Comparison of ENCODE assay signal across 12 cellular contexts in the genomic region with DNA sequence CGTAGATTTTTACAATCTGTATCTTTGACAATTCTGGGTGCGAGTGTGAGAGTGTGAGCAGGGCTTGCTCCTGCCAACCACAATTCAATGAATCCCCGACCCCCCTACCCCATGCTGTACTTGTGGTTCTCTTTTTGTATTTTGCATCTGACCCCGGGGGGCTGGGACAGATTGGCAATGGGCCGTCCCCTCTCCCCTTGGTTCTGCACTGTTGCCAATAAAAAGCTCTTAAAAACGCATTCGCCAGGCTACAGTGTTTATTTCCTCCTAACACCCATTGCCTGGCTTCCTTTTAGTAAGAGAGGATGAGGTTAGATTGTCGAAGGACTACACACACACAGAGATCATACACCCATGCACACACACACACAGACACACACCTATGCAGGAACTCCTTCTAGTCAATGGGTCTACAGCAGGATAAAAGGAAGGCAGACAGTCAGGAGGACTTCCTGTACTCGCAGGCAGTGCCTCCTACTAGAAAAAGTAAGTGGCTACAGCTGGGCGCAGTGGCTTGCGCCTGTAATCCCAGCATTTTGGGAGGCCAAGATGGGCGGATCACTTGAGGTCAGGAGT. TPM values are rescaled to one million over a fixed set of nuclear protein-coding genes. Genes with fewer than 3 reads are reported as not detected.
A peak's percentile ranks its signal among the peaks of the same experiment; 100 is the strongest.
DNase-seq lines count a peak whose midpoint lies in the region; ATAC-seq, FAIRE-seq and TF ChIP-seq lines count a peak whose summit lies in the region.
"Had no signal": no experiment of that assay in that cellular context is flagged by ENCODE, and none has a peak within 500 bp of the region (broad histone marks: within the 10 kb centered on the region; RNA-seq: fewer than 3 reads in every experiment).

No MANE protein-coding gene starts in this region.

- peaks cover 0 to 17% (median 13%) of the 10 kb centered on the region in 4 experiments; a peak in 4 of 7 replicates for H3K27me3 ChIP-seq in H1 (replicated peaks in 1 of 4; ENCODE audit: control insufficient read depth in 3 of 4, extremely low read depth in 1 of 4, insufficient read depth in 3 of 4, low read length in 3 of 4)
- H3K27me3 ChIP-seq: MG63 had no signal

- CTCF ChIA-PET in activated CD4-positive, alpha-beta T cell treated with anti-CD3 and anti-CD28 coated beads, Interleukin-2, amount 10 ng/mL, durations not matched to agents 7 days and 5 days (lab: Charles Lee) = interaction anchor here (2.3 to 16.9 kb wide), 3 partner anchors 10 to 35 kb away, joined by 12 to 310 read pairs (median 14); no protein-coding TSS in a partner anchor
- CTCF ChIA-PET in H1 (lab: Charles Lee; ENCODE audit: partially characterized antibody) = interaction anchor here (0.8 to 32.9 kb wide), 6 partner anchors 10 to 42 kb away, joined by 3 to 760 read pairs (median 8); a partner anchor contains a TSS

- peak overlapping the region; percentile 45; the same call in 1 of the 2 replicates for H2AK5ac ChIP-seq in H1 (ENCODE audit: low read depth, low read length)

- no peak overlapping the region for H3K18ac ChIP-seq in H1 (ENCODE audit: extremely low read depth, low read length)

- H4K5ac ChIP-seq in H1 (ENCODE audit: insufficient read length, low read depth, low read length) = no peak overlapping the region

- no peak overlapping the region for H3K4ac ChIP-seq in H1 (replicated peaks; ENCODE audit: insufficient read length, low read depth, low read length)

- no peak overlapping the region for H3K4me2 ChIP-seq in H1 (ENCODE audit: insufficient read depth in 1 of 2, low read depth in 2 of 2, low read length in 2 of 2)

- no peaks in the 10 kb centered on the region for H4K20me1 ChIP-seq in H1 (replicated peaks in 1 of 2; ENCODE audit: control insufficient read depth in 1 of 2, insufficient read depth in 2 of 2, low read length in 2 of 2)

- no peak overlapping the region for H3K23ac ChIP-seq in H1 (ENCODE audit: insufficient read length)

- TF ChIP-seq EP300 in H1 (IDR thresholded peaks at IDR 0.05; ENCODE audit: borderline replicate concordance in 1 of 2, low read depth in 2 of 2, low read length in 2 of 2) = no peak

- peaks cover 9% of the 10 kb centered on the region for H3K23me2 ChIP-seq in H1 (ENCODE audit: low read depth, low read length)

- peaks cover 30% of the 10 kb centered on the region for H3K36me3 Mint-ChIP-seq in activated CD4-positive, alpha-beta T cell treated with anti-CD3 and anti-CD28 coated beads, Interleukin-2, amount 10 ng/mL, durations not matched to agents 24 days and 14 days (ENCODE audit: low read depth)
- H3K36me3 Mint-ChIP-seq in activated CD4-positive, alpha-beta T cell treated with anti-CD3 and anti-CD28 coated beads, Interleukin-2, amount 10 ng/mL, durations not matched to agents 7 days and 5 days (ENCODE audit: low read depth) = no peaks in the 10 kb centered on the region

- no peaks in the 10 kb centered on the region for H3K9me3 Mint-ChIP-seq in activated CD4-positive, alpha-beta T cell treated with anti-CD3 and anti-CD28 coated beads, Interleukin-2, amount 10 ng/mL, durations not matched to agents 24 days and 14 days
- no peaks in the 10 kb centered on the region for H3K9me3 Mint-ChIP-seq in activated CD4-positive, alpha-beta T cell treated with anti-CD3 and anti-CD28 coated beads, Interleukin-2, amount 10 ng/mL, durations not matched to agents 7 days and 5 days
- H3K9me3 Mint-ChIP-seq: activated naive CD4-positive, alpha-beta T cell treated with anti-CD3 and anti-CD28 coated beads, Interleukin-2, amount 50 U/mL, for 24 hours had no signal

- peaks cover 5 to 11% (median 9%) of the 10 kb centered on the region in 4 experiments for H3K4me1 ChIP-seq in H1 (replicated peaks in 1 of 4; ENCODE audit: control insufficient read depth in 3 of 4, insufficient read depth in 4 of 4, low read length in 3 of 4)

- no peak overlapping the region for H3K56ac ChIP-seq in H1 (replicated peaks; ENCODE audit: insufficient read length, low read depth, low read length)

- no peak for TF ChIP-seq RAD21 in H1 (IDR thresholded peaks at IDR 0.05 in 1 of 2, conservative IDR thresholded peaks at IDR 0.05 in 1 of 2; ENCODE audit: low read depth in 2 of 2, low read length in 2 of 2)

- no peak overlapping the region for H4K8ac ChIP-seq in H1 (ENCODE audit: extremely low read depth, insufficient read depth, low read length)

- peak; percentile 3 for ATAC-seq in omental fat pad (ENCODE audit: low FRiP score)

- H3K36me3 ChIP-seq in H1 (ENCODE audit: control insufficient read depth in 2 of 4, insufficient read depth in 4 of 4, low read length in 3 of 4) = no peaks in the 10 kb centered on the region
- H3K36me3 ChIP-seq: MG63 had no signal

- H2BK15ac ChIP-seq in H1 (ENCODE audit: low read length) = no peak overlapping the region

- H3K9me3 ChIP-seq in H1 (ENCODE audit: insufficient read depth in 2 of 2, low read depth in 1 of 2, low read length in 1 of 2) = no peaks in the 10 kb centered on the region
- H3K9me3 ChIP-seq: MG63 had no signal

- no peak overlapping the region for H2BK20ac ChIP-seq in H1 (ENCODE audit: low read length)

- no peak overlapping the region for H3K14ac ChIP-seq in H1 (ENCODE audit: insufficient read length)

- no peaks in the 10 kb centered on the region for H3K79me2 ChIP-seq in H1 (ENCODE audit: control insufficient read depth in 1 of 2, insufficient read depth in 2 of 2, low read length in 2 of 2)

- H2AFZ ChIP-seq in H1 (ENCODE audit: low read length) = no peak overlapping the region

- H3K4me3 Mint-ChIP-seq in activated CD4-positive, alpha-beta T cell treated with anti-CD3 and anti-CD28 coated beads, Interleukin-2, amount 10 ng/mL, durations not matched to agents 24 days and 14 days = no peak overlapping the region
- no peak overlapping the region for H3K4me3 Mint-ChIP-seq in activated CD4-positive, alpha-beta T cell treated with anti-CD3 and anti-CD28 coated beads, Interleukin-2, amount 10 ng/mL, durations not matched to agents 7 days and 5 days
- H3K4me3 Mint-ChIP-seq: activated naive CD4-positive, alpha-beta T cell treated with anti-CD3 and anti-CD28 coated beads, Interleukin-2, amount 50 U/mL, for 24 hours had no signal

- peak; percentile 73 for DNase-seq in activated CD4-positive, alpha-beta T cell treated with anti-CD3 and anti-CD28 coated beads, Interleukin-2, amount 10 ng/mL, durations not matched to agents 24 days and 14 days
- no peak for DNase-seq in activated CD4-positive, alpha-beta T cell treated with anti-CD3 and anti-CD28 coated beads, Interleukin-2, amount 10 ng/mL, durations not matched to agents 7 days and 5 days
- peak; percentile 52 for DNase-seq in M059J (ENCODE audit: low read depth)
- no peak for DNase-seq in H1 (ENCODE audit: low read depth in 1 of 2, low spot score in 2 of 2)
- DNase-seq in omental fat pad (ENCODE audit: low spot score) = no peak
- no peak for DNase-seq in glomerular visceral epithelial cell (ENCODE audit: extremely low spot score)
- no peak for DNase-seq in GM19238 (ENCODE audit: insufficient read length, low spot score)
- no peak for DNase-seq in SIG-M5 (lab: John Stamatoyannopoulos, UW)
- DNase-seq: MG63, NCI-H2107, SHP77 treated with DMSO at 0.1 percent for 48 hours had no signal

- H3K79me1 ChIP-seq in H1 (ENCODE audit: low read depth, low read length) = no peaks in the 10 kb centered on the region

- WGBS in H1 (ENCODE audit: extremely low coverage in 1 of 2, insufficient coverage in 1 of 2, insufficient read length in 1 of 2, insufficient replicate concordance in 2 of 2, low coverage in 1 of 2, low lambda C conversion rate in 2 of 2, missing lambda C conversion rate in 1 of 2), 2 experiments = 91% methylated on average over 12 of the region's 12 CpGs; no CpG with 5 or more reads in 1 of the 2 experiments

- H3K4me1 Mint-ChIP-seq in activated CD4-positive, alpha-beta T cell treated with anti-CD3 and anti-CD28 coated beads, Interleukin-2, amount 10 ng/mL, durations not matched to agents 24 days and 14 days = peaks cover 42% of the 10 kb centered on the region
- peaks cover 57% of the 10 kb centered on the region for H3K4me1 Mint-ChIP-seq in activated CD4-positive, alpha-beta T cell treated with anti-CD3 and anti-CD28 coated beads, Interleukin-2, amount 10 ng/mL, durations not matched to agents 7 days and 5 days

- no peak overlapping the region for H3K27ac ChIP-seq in H1 (ENCODE audit: low read depth, low read length)

- TF ChIP-seq POLR2A in H1 (IDR thresholded peaks at IDR 0.05; ENCODE audit: control extremely low read depth in 1 of 2, low read depth in 2 of 2, low read length in 2 of 2) = no peak

- no peak overlapping the region for H2BK5ac ChIP-seq in H1 (ENCODE audit: low read depth, low read length)

- TF ChIP-seq CTCF in H1 (IDR thresholded peaks at IDR 0.05; ENCODE audit: control extremely low read depth in 1 of 3, insufficient read depth in 1 of 3, low read depth in 1 of 3, low read length in 3 of 3) (no peak), omental fat pad (IDR thresholded peaks at IDR 0.05) (no peak)

- no peak overlapping the region for H3K9ac ChIP-seq in H1 (replicated peaks in 1 of 4; ENCODE audit: extremely low read depth in 1 of 4, low read depth in 3 of 4, low read length in 3 of 4)

- no peak overlapping the region for H3K4me3 ChIP-seq in H1 (ENCODE audit: extremely low read depth in 1 of 4, insufficient read depth in 2 of 4, low read depth in 3 of 4, low read length in 4 of 4)
- H3K4me3 ChIP-seq: MG63 had no signal

- H3K27me3 Mint-ChIP-seq in activated CD4-positive, alpha-beta T cell treated with anti-CD3 and anti-CD28 coated beads, Interleukin-2, amount 10 ng/mL, durations not matched to agents 24 days and 14 days = peaks cover 55% of the 10 kb centered on the region
- peaks cover 51% of the 10 kb centered on the region for H3K27me3 Mint-ChIP-seq in activated CD4-positive, alpha-beta T cell treated with anti-CD3 and anti-CD28 coated beads, Interleukin-2, amount 10 ng/mL, durations not matched to agents 7 days and 5 days

- H3K27ac Mint-ChIP-seq in activated CD4-positive, alpha-beta T cell treated with anti-CD3 and anti-CD28 coated beads, Interleukin-2, amount 10 ng/mL, durations not matched to agents 24 days and 14 days = no peak overlapping the region
- H3K27ac Mint-ChIP-seq in activated CD4-positive, alpha-beta T cell treated with anti-CD3 and anti-CD28 coated beads, Interleukin-2, amount 10 ng/mL, durations not matched to agents 7 days and 5 days = no peak overlapping the region

- FAIRE-seq in H1 (lab: Jason Lieb, UNC) = no peak

- H4K91ac ChIP-seq in H1 (replicated peaks; ENCODE audit: insufficient read length, low read length) = no peak overlapping the region

- intact Hi-C loops in activated CD4-positive, alpha-beta T cell treated with anti-CD3 and anti-CD28 coated beads, Interleukin-2, amount 10 ng/mL, durations not matched to agents 24 days and 14 days (cut with micrococcal nuclease) = no loop called here

- no peak overlapping the region for H2BK120ac ChIP-seq in H1 (replicated peaks; ENCODE audit: low read depth, low read length)

- POLR2A ChIA-PET in activated CD4-positive, alpha-beta T cell treated with anti-CD3 and anti-CD28 coated beads, Interleukin-2, amount 10 ng/mL, durations not matched to agents 7 days and 5 days (lab: Charles Lee) = no interaction called here
- POLR2A ChIA-PET in H1 (lab: Charles Lee; ENCODE audit: partially characterized antibody) = interaction anchor here (0.6 to 5.7 kb wide), 8 partner anchors 7 to 1639 kb away, joined by 3 to 52 read pairs (median 4); a partner anchor contains a TSS

- H2BK12ac ChIP-seq in H1 (ENCODE audit: low read depth, low read length) = no peak overlapping the region

RNA-seq across cellular contexts. Expression of a gene that starts 7.2 kb away (rescaled TPM):
- 11.3 TPM in 2 replicates for total RNA-seq in activated CD4-positive, alpha-beta T cell treated with anti-CD3 and anti-CD28 coated beads, Interleukin-2, amount 10 ng/mL, durations not matched to agents 24 days and 14 days
- 10 to 100 TPM; 36.0 to 43.9 TPM for total RNA-seq in activated CD4-positive, alpha-beta T cell treated with anti-CD3 and anti-CD28 coated beads, Interleukin-2, amount 10 ng/mL, durations not matched to agents 7 days and 5 days
- 4.3 and 5.5 TPM in 2 replicates for total RNA-seq in M059J (2014; rRNA removed; shearing (Covaris generic))
- total RNA-seq in H1 (2021; fragmentation: NEBNext Ultra II Directional; extraction: Animal tissue kit (Norgen Biotek cat#: 25700)) = 1.3 and 2.7 TPM in 2 replicates
- polyA plus RNA-seq in H1 (2011; rRNA removed) = 0.44 and 1.2 TPM in 2 replicates
- polyA plus RNA-seq in H1 (2011; cell fraction: cytosol; rRNA removed) = 0.32 TPM
- 5.2 TPM for polyA plus RNA-seq in H1 (2011; cell fraction: nucleus; rRNA removed)
- polyA plus RNA-seq in H1 (2012, experiment 1 of 2) = 1.1 to 4.3 TPM (median 2.6 TPM) in 4 replicates
- 2.4 TPM for polyA plus RNA-seq in H1 (2012, experiment 2 of 2)
- 0.85 TPM for polyA plus RNA-seq in H1 (2013, experiment 1 of 2)
- polyA plus RNA-seq in H1 (2013, experiment 2 of 2) = 0.79 TPM
- 2.8 and 6.9 TPM in 2 replicates for polyA minus RNA-seq in H1 (2011; rRNA and poly(A)+ RNA removed)
- polyA minus RNA-seq in H1 (2011; cell fraction: cytosol; rRNA and poly(A)+ RNA removed) = 1.5 TPM
- polyA minus RNA-seq in H1 (2011; cell fraction: nucleus; rRNA and poly(A)+ RNA removed) = 39.4 TPM
- 100 to 1,000 TPM; 306 to 713 (median 395) TPM for total RNA-seq in omental fat pad

RNA-seq across cellular contexts. Expression of a gene that starts 21.8 kb away (rescaled TPM):
- 2.6 and 2.8 TPM in 2 replicates for total RNA-seq in activated CD4-positive, alpha-beta T cell treated with anti-CD3 and anti-CD28 coated beads, Interleukin-2, amount 10 ng/mL, durations not matched to agents 24 days and 14 days
- total RNA-seq in activated CD4-positive, alpha-beta T cell treated with anti-CD3 and anti-CD28 coated beads, Interleukin-2, amount 10 ng/mL, durations not matched to agents 7 days and 5 days = 1 to 10 TPM; 1.8 to 2.0 TPM
- 3.5 and 4.2 TPM in 2 replicates for total RNA-seq in M059J (2014; rRNA removed; shearing (Covaris generic))
- total RNA-seq in H1 (2021; fragmentation: NEBNext Ultra II Directional; extraction: Animal tissue kit (Norgen Biotek cat#: 25700)) = 21.1 and 21.6 TPM in 2 replicates
- polyA plus RNA-seq in H1 (2011; rRNA removed) = 21.0 and 33.5 TPM in 2 replicates
- 19.9 TPM for polyA plus RNA-seq in H1 (2011; cell fraction: cytosol; rRNA removed)
- polyA plus RNA-seq in H1 (2011; cell fraction: nucleus; rRNA removed) = 19.7 TPM
- polyA plus RNA-seq in H1 (2012, experiment 1 of 2) = 19.1 to 26.5 TPM (median 23.9 TPM) in 4 replicates
- polyA plus RNA-seq in H1 (2012, experiment 2 of 2) = 24.8 TPM
- polyA plus RNA-seq in H1 (2013, experiment 1 of 2) = 32.6 TPM
- polyA plus RNA-seq in H1 (2013, experiment 2 of 2) = 36.9 TPM
- polyA minus RNA-seq in H1 (2011; rRNA and poly(A)+ RNA removed) = 9.5 and 14.4 TPM in 2 replicates
- 8.3 TPM for polyA minus RNA-seq in H1 (2011; cell fraction: cytosol; rRNA and poly(A)+ RNA removed)
- 9.9 TPM for polyA minus RNA-seq in H1 (2011; cell fraction: nucleus; rRNA and poly(A)+ RNA removed)
- 1 to 10 TPM; 3.8 to 9.4 (median 7.0) TPM for total RNA-seq in omental fat pad

RNA-seq across cellular contexts. Expression of a gene that starts 23.2 kb away (rescaled TPM):
- total RNA-seq in activated CD4-positive, alpha-beta T cell treated with anti-CD3 and anti-CD28 coated beads, Interleukin-2, amount 10 ng/mL, durations not matched to agents 24 days and 14 days = 1.3 and 1.9 TPM in 2 replicates
- total RNA-seq in activated CD4-positive, alpha-beta T cell treated with anti-CD3 and anti-CD28 coated beads, Interleukin-2, amount 10 ng/mL, durations not matched to agents 7 days and 5 days = 1 to 10 TPM in 1 of 2 experiments, under 1 TPM in 1; 0.82 to 1.1 TPM
- total RNA-seq in M059J (2014; rRNA removed; shearing (Covaris generic)) = 0.64 TPM in 1 of 2 replicates, not detected in the other
- total RNA-seq in H1 (2021; fragmentation: NEBNext Ultra II Directional; extraction: Animal tissue kit (Norgen Biotek cat#: 25700)) = 11.0 and 12.2 TPM in 2 replicates
- 14.4 and 17.5 TPM in 2 replicates for polyA plus RNA-seq in H1 (2011; rRNA removed)
- polyA plus RNA-seq in H1 (2011; cell fraction: cytosol; rRNA removed) = 20.7 TPM
- 17.1 TPM for polyA plus RNA-seq in H1 (2011; cell fraction: nucleus; rRNA removed)
- 12.0 to 16.7 TPM (median 14.4 TPM) in 4 replicates for polyA plus RNA-seq in H1 (2012, experiment 1 of 2)
- polyA plus RNA-seq in H1 (2012, experiment 2 of 2) = 13.0 TPM
- polyA plus RNA-seq in H1 (2013, experiment 1 of 2) = 35.8 TPM
- polyA plus RNA-seq in H1 (2013, experiment 2 of 2) = 34.9 TPM
- polyA minus RNA-seq in H1 (2011; rRNA and poly(A)+ RNA removed) = 2.3 and 4.2 TPM in 2 replicates
- polyA minus RNA-seq in H1 (2011; cell fraction: cytosol; rRNA and poly(A)+ RNA removed) = 4.3 TPM
- polyA minus RNA-seq in H1 (2011; cell fraction: nucleus; rRNA and poly(A)+ RNA removed) = 5.6 TPM
- total RNA-seq in omental fat pad = 1 to 10 TPM; 1.9 to 3.8 (median 2.9) TPM

RNA-seq across cellular contexts. Expression of a gene that starts 32.2 kb away (rescaled TPM):
- total RNA-seq in activated CD4-positive, alpha-beta T cell treated with anti-CD3 and anti-CD28 coated beads, Interleukin-2, amount 10 ng/mL, durations not matched to agents 24 days and 14 days = 215 and 219 TPM in 2 replicates
- total RNA-seq in activated CD4-positive, alpha-beta T cell treated with anti-CD3 and anti-CD28 coated beads, Interleukin-2, amount 10 ng/mL, durations not matched to agents 7 days and 5 days = 100 to 1,000 TPM; 143 to 157 TPM
- 91.6 and 97.7 TPM in 2 replicates for total RNA-seq in M059J (2014; rRNA removed; shearing (Covaris generic))
- total RNA-seq in H1 (2021; fragmentation: NEBNext Ultra II Directional; extraction: Animal tissue kit (Norgen Biotek cat#: 25700)) = 135 and 138 TPM in 2 replicates
- 89.7 and 163 TPM in 2 replicates for polyA plus RNA-seq in H1 (2011; rRNA removed)
- 92.0 TPM for polyA plus RNA-seq in H1 (2011; cell fraction: cytosol; rRNA removed)
- polyA plus RNA-seq in H1 (2011; cell fraction: nucleus; rRNA removed) = 116 TPM
- polyA plus RNA-seq in H1 (2012, experiment 1 of 2) = 79.3 to 101 TPM (median 84.8 TPM) in 4 replicates
- 110 TPM for polyA plus RNA-seq in H1 (2012, experiment 2 of 2)
- polyA plus RNA-seq in H1 (2013, experiment 1 of 2) = 108 TPM
- polyA plus RNA-seq in H1 (2013, experiment 2 of 2) = 104 TPM
- 46.1 and 52.4 TPM in 2 replicates for polyA minus RNA-seq in H1 (2011; rRNA and poly(A)+ RNA removed)
- polyA minus RNA-seq in H1 (2011; cell fraction: cytosol; rRNA and poly(A)+ RNA removed) = 83.1 TPM
- 102 TPM for polyA minus RNA-seq in H1 (2011; cell fraction: nucleus; rRNA and poly(A)+ RNA removed)
- total RNA-seq in omental fat pad = 100 to 1,000 TPM in 1 of 4 donors, 10 to 100 TPM in 3; 47.0 to 132 (median 68.7) TPM

RNA-seq across cellular contexts. Expression of a gene that starts 51.3 kb away (rescaled TPM):
- 123 and 124 TPM in 2 replicates for total RNA-seq in activated CD4-positive, alpha-beta T cell treated with anti-CD3 and anti-CD28 coated beads, Interleukin-2, amount 10 ng/mL, durations not matched to agents 24 days and 14 days
- total RNA-seq in activated CD4-positive, alpha-beta T cell treated with anti-CD3 and anti-CD28 coated beads, Interleukin-2, amount 10 ng/mL, durations not matched to agents 7 days and 5 days = 10 to 100 TPM; 59.9 to 66.1 TPM
- 78.1 and 87.7 TPM in 2 replicates for total RNA-seq in M059J (2014; rRNA removed; shearing (Covaris generic))
- total RNA-seq in H1 (2021; fragmentation: NEBNext Ultra II Directional; extraction: Animal tissue kit (Norgen Biotek cat#: 25700)) = 44.7 and 46.4 TPM in 2 replicates
- 94.2 and 112 TPM in 2 replicates for polyA plus RNA-seq in H1 (2011; rRNA removed)
- polyA plus RNA-seq in H1 (2011; cell fraction: cytosol; rRNA removed) = 73.6 TPM
- 104 TPM for polyA plus RNA-seq in H1 (2011; cell fraction: nucleus; rRNA removed)
- 44.6 to 60.9 TPM (median 54.2 TPM) in 4 replicates for polyA plus RNA-seq in H1 (2012, experiment 1 of 2)
- 246 TPM for polyA plus RNA-seq in H1 (2012, experiment 2 of 2)
- 51.0 TPM for polyA plus RNA-seq in H1 (2013, experiment 1 of 2)
- 52.4 TPM for polyA plus RNA-seq in H1 (2013, experiment 2 of 2)
- 32.3 and 35.8 TPM in 2 replicates for polyA minus RNA-seq in H1 (2011; rRNA and poly(A)+ RNA removed)
- 33.8 TPM for polyA minus RNA-seq in H1 (2011; cell fraction: cytosol; rRNA and poly(A)+ RNA removed)
- 31.2 TPM for polyA minus RNA-seq in H1 (2011; cell fraction: nucleus; rRNA and poly(A)+ RNA removed)
- total RNA-seq in omental fat pad = 10 to 100 TPM; 63.7 to 93.8 (median 76.5) TPM

Comparison
In these comparisons a context has a peak if more than half of its experiments do, and no peak if none do; other contexts are left out.
1. DNase-seq: peak in activated CD4-positive, alpha-beta T cell treated with anti-CD3 and anti-CD28 coated beads, Interleukin-2, amount 10 ng/mL, durations not matched to agents 24 days and 14 days (single experiment) and M059J (single experiment); none in activated CD4-positive, alpha-beta T cell treated with anti-CD3 and anti-CD28 coated beads, Interleukin-2, amount 10 ng/mL, durations not matched to agents 7 days and 5 days (single experiment), H1 (0 of 2), omental fat pad (single experiment), glomerular visceral epithelial cell (single experiment), GM19238 (single experiment) and SIG-M5 (single experiment).
2. RNA of a gene that starts 7.2 kb away (total RNA-seq): 306 to 713 TPM in omental fat pad; 36.0 to 43.9 TPM in activated CD4-positive, alpha-beta T cell treated with anti-CD3 and anti-CD28 coated beads, Interleukin-2, amount 10 ng/mL, durations not matched to agents 7 days and 5 days, 11.3 TPM in activated CD4-positive, alpha-beta T cell treated with anti-CD3 and anti-CD28 coated beads, Interleukin-2, amount 10 ng/mL, durations not matched to agents 24 days and 14 days, 4.3 to 5.5 TPM in M059J and 1.3 to 2.7 TPM in H1; every median in the first group is over 4 times any median in the second.